Comparison of ENCODE assay signal across 1 cellular context in genomic region chr13:80386001-80386400, GRCh38.
TF ChIP-seq lines count a peak whose summit lies in the region.

No MANE protein-coding gene starts in this region.

TF ChIP-seq in GM23338, 12 proteins besides CTCF, POLR2A, EP300 and RAD21 (continued from another document):
- TF ChIP-seq ZNF462 (CRISPR knock-in tag; IDR thresholded peaks at IDR 0.05) (no peak), JUNB (IDR thresholded peaks at IDR 0.05; ENCODE audit: unreplicated experiment) (no peak), POLR2AphosphoS5 (IDR thresholded peaks at IDR 0.05; ENCODE audit: low read depth) (no peak), ETS1 (IDR thresholded peaks at IDR 0.05) (no peak), NANOG (IDR thresholded peaks at IDR 0.05; ENCODE audit: borderline replicate concordance) (no peak), CREB1 (CRISPR knock-in tag; IDR thresholded peaks at IDR 0.05; ENCODE audit: low read depth) (no peak), STAT1 (IDR thresholded peaks at IDR 0.05; ENCODE audit: unreplicated experiment) (no peak), ZNF114 (CRISPR knock-in tag; IDR thresholded peaks at IDR 0.05) (no peak), REST (IDR thresholded peaks at IDR 0.05; ENCODE audit: unreplicated experiment) (no peak)
